8 cellular contexts compared by ENCODE assay signal in genomic region chr19:49361438-49362047, GRCh38.
DNase-seq lines count a peak whose midpoint lies in the region; ATAC-seq lines count a peak whose summit lies in the region.

No MANE protein-coding gene starts in this region.

- peak; percentile 37 for DNase-seq in stimulated activated CD4-positive, alpha-beta T cell treated with anti-CD3 and anti-CD28 coated beads, Interleukin-15, amount 100 ng/mL, for 24 hours
- no peak for DNase-seq in stimulated activated CD4-positive, alpha-beta T cell treated with anti-CD3 and anti-CD28 coated beads, Interleukin-4, amount 100 ng/mL, for 24 hours
- DNase-seq in amniotic epithelial cell (ENCODE audit: low read depth) (peak; percentile 76), hepatic stellate cell (ENCODE audit: low spot score) (peak; percentile 88), retina (peak; percentile 83), putamen (ENCODE audit: low spot score) (no peak)

- no peak for ATAC-seq in HG02678 (IDR thresholded peaks at IDR 0.05; ENCODE audit: unreplicated experiment)
- ATAC-seq in HG02763 (IDR thresholded peaks at IDR 0.05; ENCODE audit: unreplicated experiment): no peak

Comparison
In these comparisons a context has a peak if more than half of its experiments do, and no peak if none do; other contexts are left out.
1. DNase-seq: peak in stimulated activated CD4-positive, alpha-beta T cell treated with anti-CD3 and anti-CD28 coated beads, Interleukin-15, amount 100 ng/mL, for 24 hours (single experiment), amniotic epithelial cell (single experiment), hepatic stellate cell (single experiment) and retina (single experiment); none in stimulated activated CD4-positive, alpha-beta T cell treated with anti-CD3 and anti-CD28 coated beads, Interleukin-4, amount 100 ng/mL, for 24 hours (single experiment) and putamen (single experiment).